ENCODE assay signal across 28 cellular contexts in the genomic region with DNA sequence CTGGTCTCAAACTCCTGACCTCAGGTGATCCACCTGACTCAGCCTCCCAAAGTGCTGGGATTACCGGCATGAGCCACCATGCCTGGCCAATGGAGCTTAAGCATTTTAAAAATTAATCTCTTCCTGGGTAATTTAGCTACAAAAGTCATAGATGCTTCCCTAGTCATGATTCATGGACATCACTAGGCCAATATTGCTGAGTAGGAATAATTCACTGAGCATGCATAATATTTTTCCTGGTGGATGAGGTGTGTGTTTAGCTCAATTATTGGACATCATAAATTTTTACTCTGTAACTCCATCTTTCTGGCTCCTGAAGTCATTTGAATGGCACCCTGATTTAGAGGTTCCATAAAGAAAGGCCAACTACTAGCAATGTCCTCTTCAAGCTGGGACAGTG.
"Had no signal": no experiment of that assay in that cellular context is flagged by ENCODE, and none has a peak within 500 bp of the region (broad histone marks: within the 10 kb centered on the region; RNA-seq: fewer than 3 reads in every experiment).

No MANE protein-coding gene starts in this region.

- H3K36me3 ChIP-seq: colonic mucosa, esophagus muscularis mucosa, esophagus squamous epithelium, gastrocnemius medialis, gastroesophageal sphincter, heart left ventricle, heart right ventricle had no signal

- FAIRE-seq: colon, endometrium, endothelial cell of umbilical vein, frontal cortex had no signal

- DNase-seq: colonic mucosa; cortex of kidney; dermis blood vessel endothelial cell; dorsolateral prefrontal cortex; effector CD4-positive, alpha-beta T cell; effector CD8-positive, alpha-beta T cell; effector memory CD4-positive, alpha-beta T cell; effector memory CD8-positive, alpha-beta T cell; endodermal cell; erythroblast; esophagus squamous epithelium; foreskin fibroblast; foreskin keratinocyte; foreskin melanocyte; gastrocnemius medialis; glutamatergic neuron; head of caudate nucleus; heart left ventricle; heart right ventricle had no signal

- H3K4me1 ChIP-seq: colonic mucosa, esophagus muscularis mucosa, esophagus squamous epithelium, foreskin keratinocyte, gastrocnemius medialis, gastroesophageal sphincter, heart left ventricle, heart right ventricle had no signal

- H3K9me3 ChIP-seq: colonic mucosa, esophagus muscularis mucosa, esophagus squamous epithelium, gastrocnemius medialis, gastroesophageal sphincter had no signal

- H3K27me3 ChIP-seq: colonic mucosa, dorsolateral prefrontal cortex, esophagus muscularis mucosa, esophagus squamous epithelium, foreskin keratinocyte, gastrocnemius medialis, gastroesophageal sphincter, heart left ventricle, heart right ventricle had no signal

- H3K27ac ChIP-seq: colonic mucosa, coronary artery, dorsolateral prefrontal cortex, epithelial cell of prostate, esophagus muscularis mucosa, esophagus squamous epithelium, foreskin keratinocyte, gastrocnemius medialis, gastroesophageal sphincter, heart left ventricle, heart right ventricle had no signal

- ATAC-seq: effector memory CD8-positive, alpha-beta T cell; esophagus mucosa; foreskin keratinocyte; gastrocnemius medialis; gastroesophageal sphincter; heart left ventricle; heart right ventricle had no signal

- H3K4me3 ChIP-seq: colonic mucosa, coronary artery, dorsolateral prefrontal cortex, esophagus muscularis mucosa, esophagus squamous epithelium, gastrocnemius medialis, gastroesophageal sphincter, heart left ventricle, heart right ventricle had no signal
